Comparison of ENCODE assay signal across 8 cellular contexts in genomic region chr3:58490860-58491501, GRCh38. TPM values are rescaled to one million over a fixed set of nuclear protein-coding genes. Genes with fewer than 3 reads are reported as not detected.
DNase-seq lines count a peak whose midpoint lies in the region; ATAC-seq and TF ChIP-seq lines count a peak whose summit lies in the region.

No MANE protein-coding gene starts in this region.

- H3K9me3 Mint-ChIP-seq in activated CD4-positive, alpha-beta T cell treated with anti-CD3 and anti-CD28 coated beads for 36 hours (ENCODE audit: low read depth): no peaks in the 10 kb centered on the region

- POLR2A ChIA-PET in activated CD4-positive, alpha-beta T cell treated with anti-CD3 and anti-CD28 coated beads for 36 hours (lab: Charles Lee): interaction anchor here (1.8 kb wide), 1 partner anchor 185 kb away, joined by 5 read pairs; the partner anchor contains the start of genes HTD2 and RPP14

- peak; percentile 14 for DNase-seq in activated CD4-positive, alpha-beta T cell treated with anti-CD3 and anti-CD28 coated beads for 36 hours
- DNase-seq in activated CD4-positive, alpha-beta T cell treated with anti-CD3 and anti-CD28 coated beads for 4 hours: no peak
- DNase-seq in astrocyte of the cerebellum (ENCODE audit: low read depth) (no peak), left lung (peak in 1 of 2 donors; percentile 81), thoracic aorta (ENCODE audit: low spot score) (no peak), iPS-NIHi11 (ENCODE audit: low spot score) (no peak), foreskin keratinocyte (no peak)

- in situ Hi-C loops in astrocyte of the cerebellum (cut with HindIII; ENCODE audit: low sequenced_read_pairs): no loop called here

- TF ChIP-seq CTCF in astrocyte of the cerebellum (IDR thresholded peaks at IDR 0.05; ENCODE audit: low read depth, low read length, missing control alignments) (no peak), left lung (IDR thresholded peaks at IDR 0.05) (no peak), thoracic aorta (IDR thresholded peaks at IDR 0.05) (no peak), foreskin keratinocyte (conservative IDR thresholded peaks at IDR 0.05) (no peak)

- H3K4me3 ChIP-seq in astrocyte of the cerebellum (ENCODE audit: low read depth, low read length) (peak overlapping the region; percentile 23), left lung (peak overlapping the region; percentile 14 to 65), thoracic aorta (peak overlapping the region; percentile 81)

- ATAC-seq in activated CD4-positive, alpha-beta T cell treated with anti-CD3 and anti-CD28 coated beads for 36 hours: no peak
- ATAC-seq in left lung: no peak
- no peak for ATAC-seq in thoracic aorta (ENCODE audit: insufficient number of reproducible peaks, low FRiP score, low read depth)
- no peak for ATAC-seq in foreskin keratinocyte
- no peak for ATAC-seq in GM21825 (IDR thresholded peaks at IDR 0.05; ENCODE audit: unreplicated experiment)

- intact Hi-C loops in activated CD4-positive, alpha-beta T cell treated with anti-CD3 and anti-CD28 coated beads for 36 hours (cut with DNase I, micrococcal nuclease): loop anchor here (1.0 to 5.0 kb wide), 6 partner anchors 20 to 1264 kb away; partner anchors contain the start of genes ABHD6 (in 1 of the 2), APPL1 (in 1 of the 2), FLNB (in 1 of the 2) and PXK (in 1 of the 2)
- intact Hi-C loops in left lung (cut with DNase I): no loop called here

- peak overlapping the region; percentile 60 for H3K4me3 Mint-ChIP-seq in activated CD4-positive, alpha-beta T cell treated with anti-CD3 and anti-CD28 coated beads for 36 hours

- H3K4me1 ChIP-seq in left lung (peaks cover 9 to 48% of the 10 kb centered on the region in 2 donors), thoracic aorta (ENCODE audit: control insufficient read depth in 1 of 2, low read depth in 2 of 2) (peaks cover 27 to 46% of the 10 kb centered on the region in 2 donors), foreskin keratinocyte (peaks cover 18% of the 10 kb centered on the region)

- H3K9me3 ChIP-seq in left lung: no peaks in the 10 kb centered on the region
- no peaks in the 10 kb centered on the region for H3K9me3 ChIP-seq in thoracic aorta

- peak overlapping the region; percentile 49 to 68 for H3K27ac ChIP-seq in left lung
- peak overlapping the region; percentile 74 for H3K27ac ChIP-seq in thoracic aorta
- H3K27ac ChIP-seq in foreskin keratinocyte: no peak overlapping the region

- H3K27me3 Mint-ChIP-seq in activated CD4-positive, alpha-beta T cell treated with anti-CD3 and anti-CD28 coated beads for 36 hours: peaks cover 6% of the 10 kb centered on the region

- peaks cover 37% of the 10 kb centered on the region for H3K4me1 Mint-ChIP-seq in activated CD4-positive, alpha-beta T cell treated with anti-CD3 and anti-CD28 coated beads for 36 hours

- no peak overlapping the region for H3K27ac Mint-ChIP-seq in activated CD4-positive, alpha-beta T cell treated with anti-CD3 and anti-CD28 coated beads for 36 hours

- no peaks in the 10 kb centered on the region for H3K27me3 ChIP-seq in left lung
- H3K27me3 ChIP-seq in thoracic aorta (replicated peaks; ENCODE audit: insufficient read depth): no peaks in the 10 kb centered on the region
- peaks cover 4% of the 10 kb centered on the region for H3K27me3 ChIP-seq in foreskin keratinocyte

- no peaks in the 10 kb centered on the region for H3K36me3 Mint-ChIP-seq in activated CD4-positive, alpha-beta T cell treated with anti-CD3 and anti-CD28 coated beads for 36 hours (ENCODE audit: low read depth)

- CTCF ChIA-PET in activated CD4-positive, alpha-beta T cell treated with anti-CD3 and anti-CD28 coated beads for 36 hours (lab: Charles Lee): interaction anchor here (0.6 to 2.3 kb wide), 18 partner anchors 10 to 184 kb away, joined by 3 to 19 read pairs (median 4); partner anchors contain the start of genes HTD2, PDHB and RPP14

- no peaks in the 10 kb centered on the region for H3K36me3 ChIP-seq in left lung
- no peaks in the 10 kb centered on the region for H3K36me3 ChIP-seq in thoracic aorta

RNA-seq across cellular contexts. Expression of gene KCTD6, which starts 0.9 kb away (rescaled TPM):
- 1 to 10 TPM; 7.1 to 7.9 TPM for total RNA-seq in activated CD4-positive, alpha-beta T cell treated with anti-CD3 and anti-CD28 coated beads for 36 hours
- total RNA-seq in left lung (10 to 100 TPM in 1 of 2 donors, 1 to 10 TPM in 1; 8.1 to 10.7 TPM), thoracic aorta (10 to 100 TPM; 14.5 to 28.6 TPM), foreskin keratinocyte (7.9 and 8.7 TPM in 2 replicates)
- polyA plus RNA-seq in foreskin keratinocyte: 5.8 and 8.3 TPM in 2 replicates

RNA-seq across cellular contexts. Expression of gene ACOX2, which starts 46.0 kb away (rescaled TPM):
- total RNA-seq in activated CD4-positive, alpha-beta T cell treated with anti-CD3 and anti-CD28 coated beads for 36 hours: not detected
- total RNA-seq in left lung: 10 to 100 TPM in 1 of 2 donors, 1 to 10 TPM in 1; 9.8 to 31.0 TPM
- 10 to 100 TPM; 20.8 to 22.2 TPM for total RNA-seq in thoracic aorta
- total RNA-seq in foreskin keratinocyte: 0.34 and 0.42 TPM in 2 replicates
- 0.39 and 0.74 TPM in 2 replicates for polyA plus RNA-seq in foreskin keratinocyte

RNA-seq across cellular contexts. Expression of gene PDHB, which starts 57.3 kb away (rescaled TPM):
- total RNA-seq in activated CD4-positive, alpha-beta T cell treated with anti-CD3 and anti-CD28 coated beads for 36 hours: 10 to 100 TPM; 42.7 to 50.7 TPM
- 10 to 100 TPM; 55.5 to 57.1 TPM for total RNA-seq in left lung
- 10 to 100 TPM; 59.3 to 83.5 TPM for total RNA-seq in thoracic aorta
- 69.0 and 72.7 TPM in 2 replicates for total RNA-seq in foreskin keratinocyte
- polyA plus RNA-seq in foreskin keratinocyte: 66.1 and 68.4 TPM in 2 replicates

Comparison
In these comparisons a context has a peak if more than half of its experiments do, and no peak if none do; other contexts are left out.
1. H3K4me3 ChIP-seq: peak in every context shown above with its lines; median percentile 81 in thoracic aorta; 40 in left lung; 23 in astrocyte of the cerebellum.
2. intact Hi-C loops: an anchor here in activated CD4-positive, alpha-beta T cell treated with anti-CD3 and anti-CD28 coated beads for 36 hours (1.0 to 5.0 kb wide); none called in left lung.